In the genomic region with DNA sequence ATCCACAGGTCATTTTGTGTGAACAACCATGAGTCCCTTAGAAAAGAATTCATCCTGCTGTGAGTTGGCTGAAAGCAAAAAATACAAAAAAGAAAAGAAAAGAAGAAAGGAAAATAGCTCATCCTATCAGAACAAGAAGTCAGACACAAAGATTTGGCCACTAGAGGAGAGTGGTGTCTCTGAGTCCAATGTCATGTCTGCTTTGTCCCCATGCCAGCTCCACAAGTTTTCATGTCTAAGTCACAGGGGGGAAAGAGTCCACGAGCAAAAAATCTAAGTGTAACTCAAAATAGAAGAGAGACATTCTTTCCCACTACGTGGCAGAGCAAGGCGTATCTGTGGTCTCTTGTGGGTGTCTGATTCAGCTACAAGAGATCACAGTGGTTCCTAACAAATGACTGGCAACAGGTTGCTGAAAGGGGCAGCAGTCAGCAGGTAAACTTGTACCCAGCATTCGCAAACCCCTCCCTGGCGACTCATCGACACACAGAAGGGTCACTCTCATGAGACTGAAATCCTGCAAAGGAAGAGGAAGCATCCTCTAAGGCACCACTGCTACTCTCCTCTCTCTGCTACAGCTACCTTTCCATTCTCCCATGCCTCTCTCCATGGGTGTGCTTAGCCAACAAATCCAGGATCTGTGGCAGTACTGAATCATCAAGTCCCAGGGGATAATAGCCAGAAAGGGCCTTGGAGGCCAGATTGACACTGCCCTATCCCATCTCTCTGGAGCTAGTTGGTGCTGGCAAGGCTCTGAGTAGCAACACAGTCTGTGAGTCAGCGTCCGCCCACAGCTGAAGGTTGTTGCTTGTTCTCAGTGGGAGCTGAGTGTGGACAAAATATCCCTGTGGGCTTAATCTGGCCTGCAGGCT, we compare ENCODE assay signal across 8 cellular contexts.
DNase-seq lines count a peak whose midpoint lies in the region; ATAC-seq and TF ChIP-seq lines count a peak whose summit lies in the region.

No MANE protein-coding gene starts in this region.

- 43 to 67% methylated on average over 8 of the region's 8 CpGs for WGBS in esophagus, 2 donors
- 61 to 67% methylated on average over 6 to 8 of the region's 8 CpGs for WGBS in upper lobe of left lung, 2 donors

- no peaks in the 10 kb centered on the region for H3K4me1 ChIP-seq in esophagus (ENCODE audit: control insufficient read depth in 2 of 2, insufficient read depth in 2 of 2, low read length in 1 of 2)
- H3K4me1 ChIP-seq in upper lobe of left lung: peaks cover 17 to 37% (median 27%) of the 10 kb centered on the region in 4 donors

- TF ChIP-seq CTCF in upper lobe of left lung (IDR thresholded peaks at IDR 0.05): no peak

- DNase-seq in activated gamma-delta T cell treated with Interleukin-2 at 50 U/mL for 16 hours: peak; percentile 44
- no peak for DNase-seq in activated gamma-delta T cell (lab: John Stamatoyannopoulos, UW)
- DNase-seq in activated CD8-positive, alpha-beta memory T cell treated with anti-CD3 and anti-CD28 coated beads for 4 hours (ENCODE audit: low read depth in 2 of 2): peak; percentile 39 to 52
- peak; percentile 48 for DNase-seq in pons (ENCODE audit: low spot score)
- peak in 1 of 2 donors; percentile 56 for DNase-seq in upper lobe of left lung
- no peak for DNase-seq in NCI-H2196 (lab: John Stamatoyannopoulos, UW; ENCODE audit: unreplicated experiment)

- H3K4me3 ChIP-seq in esophagus (ENCODE audit: low read depth in 1 of 2, low read length in 2 of 2) (no peak overlapping the region), upper lobe of left lung (no peak overlapping the region)

- no peak for TF ChIP-seq EP300 in upper lobe of left lung (IDR thresholded peaks at IDR 0.05)

- H3K27me3 ChIP-seq in esophagus (ENCODE audit: control insufficient read depth in 1 of 2, insufficient read depth in 2 of 2, low read length in 2 of 2) (no peaks in the 10 kb centered on the region), upper lobe of left lung (no peaks in the 10 kb centered on the region)

- no peak for TF ChIP-seq POLR2A in upper lobe of left lung (IDR thresholded peaks at IDR 0.05)

- peak overlapping the region; percentile 97 for H3K27ac ChIP-seq in KOPT-K1 (ENCODE audit: low read depth, low read length, poor library complexity, severe bottlenecking)
- peak overlapping the region; percentile 27 to 34 for H3K27ac ChIP-seq in esophagus (ENCODE audit: low read depth in 2 of 2, low read length in 1 of 2)
- H3K27ac ChIP-seq in upper lobe of left lung: peak overlapping the region; percentile 17 to 67 (median 57)

- H3K9me3 ChIP-seq in KOPT-K1 (ENCODE audit: insufficient read depth, low read length, poor library complexity, severe bottlenecking) (peaks cover 19% of the 10 kb centered on the region), esophagus (ENCODE audit: control insufficient read depth in 2 of 2, insufficient read depth in 1 of 2, low read depth in 1 of 2, low read length in 1 of 2) (no peaks in the 10 kb centered on the region), upper lobe of left lung (no peaks in the 10 kb centered on the region)

- H3K36me3 ChIP-seq in KOPT-K1 (ENCODE audit: insufficient read depth, low read length) (no peaks in the 10 kb centered on the region), esophagus (ENCODE audit: control insufficient read depth in 2 of 2, insufficient read depth in 2 of 2, low read length in 1 of 2) (no peaks in the 10 kb centered on the region), upper lobe of left lung (no peaks in the 10 kb centered on the region)

- ATAC-seq in upper lobe of left lung (ENCODE audit: low FRiP score in 2 of 2): peak; percentile 58 to 83

Comparison
In these comparisons a context has a peak if more than half of its experiments do, and no peak if none do; other contexts are left out.
1. DNase-seq: peak in activated gamma-delta T cell treated with Interleukin-2 at 50 U/mL for 16 hours (single experiment), activated CD8-positive, alpha-beta memory T cell treated with anti-CD3 and anti-CD28 coated beads for 4 hours (2 of 2) and pons (single experiment); none in activated gamma-delta T cell (single experiment) and NCI-H2196 (single experiment).
2. H3K27ac ChIP-seq: peak in every context shown above with its lines; median percentile 97 in KOPT-K1; 57 in upper lobe of left lung; 30 in esophagus.